6 cellular contexts compared by ENCODE assay signal in genomic region chr3:100580147-100580546, GRCh38. TPM values are rescaled to one million over a fixed set of nuclear protein-coding genes. Genes with fewer than 3 reads are reported as not detected.
"Had no signal": no experiment of that assay in that cellular context is flagged by ENCODE, and none has a peak within 500 bp of the region (broad histone marks: within the 10 kb centered on the region; RNA-seq: fewer than 3 reads in every experiment).

No MANE protein-coding gene starts in this region.

- DNase-seq: IMR-90, KBM-7, KG1 had no signal

- ATAC-seq: HepG2, K562 had no signal

RNA-seq across cellular contexts. Expression of gene ADGRG7, which starts 29.3 kb away (rescaled TPM):
- total RNA-seq: HepG2, HT1080, IMR-90, K562 had no signal
